ENCODE assay signal across 5 cellular contexts in the genomic region with DNA sequence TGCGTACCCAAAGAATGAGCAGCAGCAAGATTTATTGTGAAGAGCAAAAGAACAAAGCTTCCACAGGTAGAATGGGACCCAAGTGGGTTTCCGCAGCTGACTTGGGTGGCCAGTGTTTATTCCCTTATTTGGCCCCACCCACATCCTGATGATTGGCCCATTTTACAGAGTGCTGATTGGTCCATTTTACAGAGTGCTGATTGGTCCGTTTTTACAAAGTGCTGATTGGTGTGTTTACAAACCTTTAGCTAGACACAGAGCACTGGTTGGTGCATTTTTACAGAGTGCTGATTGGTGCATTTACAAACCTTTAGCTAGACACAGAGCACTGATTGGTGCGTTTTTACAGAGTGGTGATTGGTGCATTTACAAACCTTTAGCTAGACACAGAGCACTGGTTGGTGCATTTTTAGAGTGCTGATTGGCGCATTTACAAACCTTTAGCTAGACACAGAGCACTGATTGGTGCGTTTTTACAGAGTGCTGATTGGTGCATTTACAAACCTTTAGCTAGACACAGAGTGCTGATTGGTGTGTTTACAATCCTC.
DNase-seq lines count a peak whose midpoint lies in the region; ATAC-seq, FAIRE-seq and TF ChIP-seq lines count a peak whose summit lies in the region.
"Not testable (repeated sequence)": the region's sequence is repeated elsewhere in the genome, so short reads cannot be mapped to it uniquely, and the experiment has no call there.

No MANE protein-coding gene starts in this region.

- not testable (repeated sequence) for TF ChIP-seq POLR2A in IMR-90 (IDR thresholded peaks at IDR 0.05; ENCODE audit: low read depth, low read length); K562 (conservative IDR thresholded peaks at IDR 0.05)

- not testable (repeated sequence) for H3K4ac ChIP-seq in IMR-90 (ENCODE audit: low read depth, low read length); neuronal stem cell (ENCODE audit: low read length)

- not testable (repeated sequence) for BruUV-seq in IMR-90 (replicated peaks; lab: Mats Ljungman, UMichigan); K562 (replicated peaks; lab: Mats Ljungman, UMichigan)

- H3K79me1 ChIP-seq in IMR-90 (ENCODE audit: low read depth in 1 of 2, low read length in 2 of 2); neuronal stem cell (ENCODE audit: low read depth, low read length): not testable (repeated sequence)

- CTCF ChIA-PET in IMR-90 (lab: Yijun Ruan, JAX); WTC11 (lab: Charles Lee); K562 (lab: Yijun Ruan, JAX; ENCODE audit: low intra/inter-chr PET ratio): not testable (repeated sequence)

- not testable (repeated sequence) for H3K27me3 Mint-ChIP-seq in WTC11 (ENCODE audit: low read depth); nephron progenitor cell (ENCODE audit: low read depth, poor library complexity)

- H3K36me3 ChIP-seq in IMR-90 (ENCODE audit: control insufficient read depth, insufficient read depth, low read length); K562 (ENCODE audit: control insufficient read depth, insufficient read depth, low read length); neuronal stem cell (replicated peaks in 1 of 2; ENCODE audit: control insufficient read depth in 2 of 2, insufficient read depth in 2 of 2, low read length in 2 of 2): not testable (repeated sequence)

- not testable (repeated sequence) for H2BK120ac ChIP-seq in IMR-90 (ENCODE audit: low read depth, low read length); neuronal stem cell (ENCODE audit: low read depth, low read length)

- not testable (repeated sequence) for H3K4me2 ChIP-seq in IMR-90 (ENCODE audit: low read depth, low read length); K562 (ENCODE audit: insufficient read depth, low read length); neuronal stem cell (ENCODE audit: insufficient read depth, low read length, poor library complexity, severe bottlenecking)

- peaks cover 12% of the 10 kb centered on the region for H3K9me3 Mint-ChIP-seq in WTC11
- H3K9me3 Mint-ChIP-seq in nephron progenitor cell: not testable (repeated sequence)

- not testable (repeated sequence) for H2AK9ac ChIP-seq in IMR-90 (replicated peaks; ENCODE audit: low read depth, low read length, poor library complexity)

- not testable (repeated sequence) for H3K56ac ChIP-seq in IMR-90 (ENCODE audit: extremely low read depth, insufficient read depth, low read length)

- in situ Hi-C loops in IMR-90 (cut with MboI; ENCODE audit: low sequenced_read_pairs); K562 (cut with MboI): not testable (repeated sequence)

- H4K8ac ChIP-seq in IMR-90 (ENCODE audit: low read depth in 2 of 2, low read length in 2 of 2); neuronal stem cell (ENCODE audit: low read depth, low read length): not testable (repeated sequence)

- not testable (repeated sequence) for TF ChIP-seq RAD21 in IMR-90 (IDR thresholded peaks at IDR 0.05; ENCODE audit: low read length); K562 (CRISPR knock-in tag; conservative IDR thresholded peaks at IDR 0.05 in 1 of 2, IDR thresholded peaks at IDR 0.05 in 1 of 2)

- H4K91ac ChIP-seq in IMR-90 (ENCODE audit: insufficient read depth, low read depth, low read length); neuronal stem cell (ENCODE audit: low read depth, low read length, poor library complexity): not testable (repeated sequence)

- not testable (repeated sequence) for H2BK20ac ChIP-seq in IMR-90 (ENCODE audit: low read depth, low read length)

- WGBS in IMR-90 (ENCODE audit: extremely low coverage in 2 of 2, insufficient read length in 1 of 2), 2 experiments: no CpG with 5 or more reads among the region's 6 CpGs
- WGBS in K562 (ENCODE audit: insufficient coverage, low coverage, missing lambda C conversion rate): 65% methylated on average over 6 of the region's 6 CpGs
- WGBS in neuronal stem cell (ENCODE audit: extremely low coverage in 2 of 2, insufficient read length in 2 of 2, insufficient replicate concordance in 1 of 2), 2 donors: no CpG with 5 or more reads among the region's 6 CpGs

- not testable (repeated sequence) for H4K5ac ChIP-seq in IMR-90 (ENCODE audit: low read depth, low read length)

- not testable (repeated sequence) for FAIRE-seq in K562 (lab: Jason Lieb, UNC)

- not testable (repeated sequence) for H3K79me2 ChIP-seq in K562 (ENCODE audit: control insufficient read depth, insufficient read depth, low read length)

- not testable (repeated sequence) for ATAC-seq in IMR-90 (ENCODE audit: low read depth); WTC11; K562

- H3K18ac ChIP-seq in IMR-90 (ENCODE audit: low read depth, low read length); neuronal stem cell (ENCODE audit: low read length): not testable (repeated sequence)

- H3K36me3 Mint-ChIP-seq in WTC11; nephron progenitor cell (ENCODE audit: low read depth): not testable (repeated sequence)

- H2AFZ ChIP-seq in IMR-90 (replicated peaks; ENCODE audit: low read length, poor library complexity): not testable (repeated sequence)
- peak overlapping the region; percentile 6; the same call in 1 of the 2 replicates for H2AFZ ChIP-seq in K562 (ENCODE audit: low read depth, low read length)
- peak overlapping the region; percentile 33 for H2AFZ ChIP-seq in neuronal stem cell (ENCODE audit: low read length)

- dilution Hi-C loops in IMR-90 (cut with HindIII; ENCODE audit: low sequenced_read_pairs, unreplicated experiment): not testable (repeated sequence)

- not testable (repeated sequence) for H3K27me3 ChIP-seq in IMR-90 (ENCODE audit: control insufficient read depth, insufficient read depth, low read length); K562 (ENCODE audit: control insufficient read depth in 2 of 2, insufficient read depth in 2 of 2, low read length in 2 of 2); neuronal stem cell (ENCODE audit: control insufficient read depth in 3 of 3, insufficient read depth in 3 of 3, low read depth in 1 of 3, low read length in 3 of 3)

- not testable (repeated sequence) for H3K23ac ChIP-seq in IMR-90 (ENCODE audit: low read depth, low read length); neuronal stem cell (ENCODE audit: low read depth, low read length, poor library complexity)

- not testable (repeated sequence) for H4K20me1 ChIP-seq in IMR-90 (ENCODE audit: insufficient read depth, low read length); K562 (replicated peaks; ENCODE audit: control insufficient read depth, insufficient read depth, low read length)

- not testable (repeated sequence) for H3K4me3 ChIP-seq in IMR-90 (ENCODE audit: insufficient read depth, low read depth, low read length); K562; neuronal stem cell (ENCODE audit: low read length in 2 of 2)

- H3K4me3 Mint-ChIP-seq in WTC11, nephron progenitor cell: not testable (repeated sequence)

- TF ChIP-seq CTCF in IMR-90 (conservative IDR thresholded peaks at IDR 0.05; ENCODE audit: low read depth, low read length); WTC11 (IDR thresholded peaks at IDR 0.05); K562 (IDR thresholded peaks at IDR 0.05 in 2 of 3, conservative IDR thresholded peaks at IDR 0.05 in 1 of 3; ENCODE audit: insufficient read depth in 2 of 3, low read depth in 1 of 3, low read length in 3 of 3); nephron progenitor cell (IDR thresholded peaks at IDR 0.05): not testable (repeated sequence)

- not testable (repeated sequence) for H3K14ac ChIP-seq in IMR-90 (replicated peaks; ENCODE audit: low read depth, low read length); neuronal stem cell (ENCODE audit: low read length)

- not testable (repeated sequence) for H3K9ac ChIP-seq in IMR-90 (ENCODE audit: low read depth, low read length); K562 (ENCODE audit: insufficient read depth in 1 of 2, low read depth in 2 of 2, low read length in 2 of 2); neuronal stem cell (ENCODE audit: low read depth, low read length, poor library complexity)

- POLR2A ChIA-PET in IMR-90 (lab: Charles Lee; ENCODE audit: unreplicated experiment): interaction anchor here (0.7 kb wide), 1 partner anchor 73 kb away, joined by 3 read pairs; no protein-coding TSS in a partner anchor
- POLR2A ChIA-PET in WTC11 (lab: Charles Lee): not testable (repeated sequence)
- POLR2A ChIA-PET in K562 (lab: Yijun Ruan, JAX): interaction anchor here (0.7 to 1.1 kb wide), 2 partner anchors 14 to 17 kb away, joined by 3 read pairs; no protein-coding TSS in a partner anchor

- H3K4me1 Mint-ChIP-seq in WTC11, nephron progenitor cell: not testable (repeated sequence)

- not testable (repeated sequence) for H2AK5ac ChIP-seq in IMR-90 (ENCODE audit: low read depth, low read length); neuronal stem cell (ENCODE audit: low read depth, low read length)

- DNase-seq in IMR-90; WTC11 (ENCODE audit: low spot score); K562 (ENCODE audit: extremely low read depth in 1 of 4, low spot score in 3 of 4); nephron progenitor cell; neuronal stem cell (ENCODE audit: low spot score): not testable (repeated sequence)

- not testable (repeated sequence) for H2BK15ac ChIP-seq in IMR-90 (ENCODE audit: low read depth, low read length); neuronal stem cell (ENCODE audit: low read length)

- H3K27ac Mint-ChIP-seq in WTC11 (peak overlapping the region; percentile 63; the same call in 1 of the 2 replicates), nephron progenitor cell (peak overlapping the region; percentile 77)

- TF ChIP-seq EP300 in K562 (IDR thresholded peaks at IDR 0.05; ENCODE audit: low read length): not testable (repeated sequence)

- not testable (repeated sequence) for H2BK12ac ChIP-seq in neuronal stem cell (ENCODE audit: low read length)

- H3K9me3 ChIP-seq in IMR-90 (ENCODE audit: control insufficient read depth, insufficient read depth, low read length); K562 (replicated peaks; ENCODE audit: control insufficient read depth, insufficient read depth, low read depth, low read length); neuronal stem cell (replicated peaks in 1 of 2; ENCODE audit: control insufficient read depth in 2 of 2, insufficient read depth in 1 of 2, low read depth in 1 of 2, low read length in 2 of 2): not testable (repeated sequence)

- not testable (repeated sequence) for H2BK5ac ChIP-seq in IMR-90 (ENCODE audit: low read depth, low read length, poor library complexity, severe bottlenecking); neuronal stem cell (ENCODE audit: low read length)

- H3K4me1 ChIP-seq in IMR-90 (ENCODE audit: control insufficient read depth, insufficient read depth, low read length): peaks cover 11% of the 10 kb centered on the region
- not testable (repeated sequence) for H3K4me1 ChIP-seq in K562 (replicated peaks in 1 of 2; ENCODE audit: control insufficient read depth in 2 of 2, insufficient read depth in 2 of 2, low read length in 2 of 2); neuronal stem cell (ENCODE audit: control insufficient read depth in 2 of 2, insufficient read depth in 1 of 2, low read depth in 1 of 2, low read length in 2 of 2)

- not testable (repeated sequence) for H3K9me1 ChIP-seq in IMR-90 (ENCODE audit: insufficient read depth, low read length); K562 (ENCODE audit: control insufficient read depth, insufficient read depth, low read length)

- not testable (repeated sequence) for H3K27ac ChIP-seq in IMR-90 (ENCODE audit: insufficient read depth, low read length); K562 (ENCODE audit: extremely low read depth, low read depth, low read length); neuronal stem cell (replicated peaks; ENCODE audit: low read length)

- intact Hi-C loops in IMR-90 (cut with micrococcal nuclease); K562 (cut with micrococcal nuclease): not testable (repeated sequence)
